In genomic region chr14:80136358-80136757, GRCh38 we compare ENCODE assay signal across 16 cellular contexts.
DNase-seq lines count a peak whose midpoint lies in the region; TF ChIP-seq lines count a peak whose summit lies in the region.
"Had no signal": no experiment of that assay in that cellular context is flagged by ENCODE, and none has a peak within 500 bp of the region (broad histone marks: within the 10 kb centered on the region; RNA-seq: fewer than 3 reads in every experiment).

No MANE protein-coding gene starts in this region.

- H3K4me3 ChIP-seq in OCI-LY7 (ENCODE audit: low read depth, low read length, poor library complexity, severe bottlenecking): no peak overlapping the region
- H3K4me3 ChIP-seq in epithelial cell of esophagus (ENCODE audit: low read length): no peak overlapping the region
- no peak overlapping the region for H3K4me3 ChIP-seq in thyroid gland (replicated peaks in 1 of 3)
- H3K4me3 ChIP-seq in left ventricle myocardium inferior: no peak overlapping the region
- H3K4me3 ChIP-seq: right atrium auricular region, suprapubic skin had no signal

- no peaks in the 10 kb centered on the region for H3K36me3 ChIP-seq in OCI-LY7 (ENCODE audit: insufficient read depth, low read length)
- H3K36me3 ChIP-seq in thyroid gland: no peaks in the 10 kb centered on the region
- no peaks in the 10 kb centered on the region for H3K36me3 ChIP-seq in left ventricle myocardium inferior
- H3K36me3 ChIP-seq: right atrium auricular region, suprapubic skin had no signal

- H3K27me3 ChIP-seq in thyroid gland (no peaks in the 10 kb centered on the region), left ventricle myocardium inferior (ENCODE audit: low read depth) (no peaks in the 10 kb centered on the region)
- H3K27me3 ChIP-seq: right atrium auricular region, suprapubic skin had no signal

- no peak overlapping the region for H2AFZ ChIP-seq in OCI-LY7 (ENCODE audit: low read length)

- no peaks in the 10 kb centered on the region for H3K9me2 ChIP-seq in OCI-LY7 (ENCODE audit: insufficient read depth, low read length)

- BruUV-seq in OCI-LY7 (replicated peaks; lab: Mats Ljungman, UMichigan): no TSS peak

- H3K9me3 ChIP-seq in OCI-LY7 (ENCODE audit: low read length): peaks cover 23% of the 10 kb centered on the region
- no peaks in the 10 kb centered on the region for H3K9me3 ChIP-seq in thyroid gland
- H3K9me3 ChIP-seq in left ventricle myocardium inferior (replicated peaks): peaks cover 12% of the 10 kb centered on the region
- H3K9me3 ChIP-seq: right atrium auricular region, suprapubic skin had no signal

- H3K27ac ChIP-seq in OCI-LY7 (ENCODE audit: low read depth, low read length, poor library complexity, severe bottlenecking): no peak overlapping the region
- peak overlapping the region in 2 of 3 donors; percentile 36 to 46 for H3K27ac ChIP-seq in thyroid gland
- no peak overlapping the region for H3K27ac ChIP-seq in left ventricle myocardium inferior (replicated peaks)
- H3K27ac ChIP-seq: right atrium auricular region, RWPE1, suprapubic skin had no signal

- H3K4me1 ChIP-seq in OCI-LY7 (ENCODE audit: insufficient read depth, low read length, poor library complexity, severe bottlenecking): no peaks in the 10 kb centered on the region
- peaks cover 33 to 47% of the 10 kb centered on the region in 2 donors for H3K4me1 ChIP-seq in thyroid gland
- no peaks in the 10 kb centered on the region for H3K4me1 ChIP-seq in left ventricle myocardium inferior
- H3K4me1 ChIP-seq: right atrium auricular region, suprapubic skin had no signal

- H3K79me2 ChIP-seq in OCI-LY7 (ENCODE audit: insufficient read depth, low read depth, low read length): no peaks in the 10 kb centered on the region

- no peak for TF ChIP-seq CTCF in OCI-LY7 (conservative IDR thresholded peaks at IDR 0.05; ENCODE audit: low read length)
- TF ChIP-seq CTCF in epithelial cell of esophagus (IDR thresholded peaks at IDR 0.05; ENCODE audit: insufficient read depth, low read depth, low read length, missing control alignments): no peak
- TF ChIP-seq CTCF in thyroid gland (IDR thresholded peaks at IDR 0.05): no peak
- TF ChIP-seq CTCF in left ventricle myocardium inferior (IDR thresholded peaks at IDR 0.05; ENCODE audit: borderline replicate concordance): no peak

- 76 to 97% methylated on average over 4 of the region's 4 CpGs for WGBS in thyroid gland, 2 donors

- intact Hi-C loops in OCI-LY7 (cut with micrococcal nuclease; ENCODE audit: unreplicated experiment): no loop called here
- intact Hi-C loops in thyroid gland (cut with DNase I): no loop called here
- intact Hi-C loops in left ventricle myocardium inferior (cut with micrococcal nuclease): no loop called here

- no peaks in the 10 kb centered on the region for H4K20me1 ChIP-seq in OCI-LY7 (ENCODE audit: insufficient read depth, low read length)

- POLR2A ChIA-PET in OCI-LY7 (lab: Charles Lee): no interaction called here

- DNase-seq in NCI-H82 (lab: John Stamatoyannopoulos, UW) (peak; percentile 0), NCI-H82 treated with DMSO at 0.1 percent for 48 hours (lab: John Stamatoyannopoulos, UW; ENCODE audit: unreplicated experiment) (no peak), OCI-LY7 (ENCODE audit: low spot score) (peak; percentile 62), epithelial cell of esophagus (ENCODE audit: low read depth) (peak; percentile 94), thyroid gland (peak; percentile 22 to 27), GM19238 (ENCODE audit: insufficient read length, low spot score) (no peak), left ventricle myocardium inferior (no peak), kidney glomerular epithelial cell (lab: John Stamatoyannopoulos, UW) (no peak)
- DNase-seq: ACHN; activated CD4-positive, alpha-beta T cell treated with anti-CD3 and anti-CD28 coated beads for 1 hour; activated CD8-positive, alpha-beta memory T cell treated with anti-CD3 and anti-CD28 coated beads, Interleukin-2, amount 50 U/mL, for 4 hours; activated naive CD4-positive, alpha-beta T cell treated with anti-CD3 and anti-CD28 coated beads, Interleukin-2, amount 10 ng/mL, durations not matched to agents 7 days and 5 days; CD8-positive, alpha-beta memory T cell had no signal

- no peak overlapping the region for H3K4me2 ChIP-seq in OCI-LY7 (ENCODE audit: low read length)

- CTCF ChIA-PET in OCI-LY7 (lab: Charles Lee; ENCODE audit: unreplicated experiment): no interaction called here

- no peak for TF ChIP-seq POLR2A in thyroid gland (IDR thresholded peaks at IDR 0.05)

Comparison
In these comparisons a context has a peak if more than half of its experiments do, and no peak if none do; other contexts are left out.
1. DNase-seq: peak in NCI-H82 (single experiment), OCI-LY7 (single experiment), epithelial cell of esophagus (single experiment) and thyroid gland (2 of 2); none in NCI-H82 treated with DMSO at 0.1 percent for 48 hours (single experiment), GM19238 (single experiment), left ventricle myocardium inferior (single experiment) and kidney glomerular epithelial cell (single experiment).
2. H3K27ac ChIP-seq: peak in thyroid gland (2 of 3); none in OCI-LY7 (single experiment) and left ventricle myocardium inferior (single experiment).